ENCODE assay signal across 1 cellular context in genomic region chr7:128455556-128456254, GRCh38.
TF ChIP-seq lines count a peak whose summit lies in the region.

Gene HILPDA, plus strand, starts transcription at chr7:128455878. Its CDS starts 1,391 bp downstream, at chr7:128457269.

TF ChIP-seq in HepG2, 621 proteins besides CTCF, POLR2A, EP300 and RAD21 (continued from another document and continues in another):
- TF ChIP-seq, protein P1, sequence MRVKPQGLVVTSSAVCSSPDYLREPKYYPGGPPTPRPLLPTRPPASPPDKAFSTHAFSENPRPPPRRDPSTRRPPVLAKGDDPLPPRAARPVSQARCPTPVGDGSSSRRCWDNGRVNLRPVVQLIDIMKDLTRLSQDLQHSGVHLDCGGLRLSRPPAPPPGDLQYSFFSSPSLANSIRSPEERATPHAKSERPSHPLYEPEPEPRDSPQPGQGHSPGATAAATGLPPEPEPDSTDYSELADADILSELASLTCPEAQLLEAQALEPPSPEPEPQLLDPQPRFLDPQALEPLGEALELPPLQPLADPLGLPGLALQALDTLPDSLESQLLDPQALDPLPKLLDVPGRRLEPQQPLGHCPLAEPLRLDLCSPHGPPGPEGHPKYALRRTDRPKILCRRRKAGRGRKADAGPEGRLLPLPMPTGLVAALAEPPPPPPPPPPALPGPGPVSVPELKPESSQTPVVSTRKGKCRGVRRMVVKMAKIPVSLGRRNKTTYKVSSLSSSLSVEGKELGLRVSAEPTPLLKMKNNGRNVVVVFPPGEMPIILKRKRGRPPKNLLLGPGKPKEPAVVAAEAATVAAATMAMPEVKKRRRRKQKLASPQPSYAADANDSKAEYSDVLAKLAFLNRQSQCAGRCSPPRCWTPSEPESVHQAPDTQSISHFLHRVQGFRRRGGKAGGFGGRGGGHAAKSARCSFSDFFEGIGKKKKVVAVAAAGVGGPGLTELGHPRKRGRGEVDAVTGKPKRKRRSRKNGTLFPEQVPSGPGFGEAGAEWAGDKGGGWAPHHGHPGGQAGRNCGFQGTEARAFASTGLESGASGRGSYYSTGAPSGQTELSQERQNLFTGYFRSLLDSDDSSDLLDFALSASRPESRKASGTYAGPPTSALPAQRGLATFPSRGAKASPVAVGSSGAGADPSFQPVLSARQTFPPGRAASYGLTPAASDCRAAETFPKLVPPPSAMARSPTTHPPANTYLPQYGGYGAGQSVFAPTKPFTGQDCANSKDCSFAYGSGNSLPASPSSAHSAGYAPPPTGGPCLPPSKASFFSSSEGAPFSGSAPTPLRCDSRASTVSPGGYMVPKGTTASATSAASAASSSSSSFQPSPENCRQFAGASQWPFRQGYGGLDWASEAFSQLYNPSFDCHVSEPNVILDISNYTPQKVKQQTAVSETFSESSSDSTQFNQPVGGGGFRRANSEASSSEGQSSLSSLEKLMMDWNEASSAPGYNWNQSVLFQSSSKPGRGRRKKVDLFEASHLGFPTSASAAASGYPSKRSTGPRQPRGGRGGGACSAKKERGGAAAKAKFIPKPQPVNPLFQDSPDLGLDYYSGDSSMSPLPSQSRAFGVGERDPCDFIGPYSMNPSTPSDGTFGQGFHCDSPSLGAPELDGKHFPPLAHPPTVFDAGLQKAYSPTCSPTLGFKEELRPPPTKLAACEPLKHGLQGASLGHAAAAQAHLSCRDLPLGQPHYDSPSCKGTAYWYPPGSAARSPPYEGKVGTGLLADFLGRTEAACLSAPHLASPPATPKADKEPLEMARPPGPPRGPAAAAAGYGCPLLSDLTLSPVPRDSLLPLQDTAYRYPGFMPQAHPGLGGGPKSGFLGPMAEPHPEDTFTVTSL (CRISPR knock-in tag; IDR thresholded peaks at IDR 0.05; ENCODE audit: borderline replicate concordance): peak; percentile 78
- TF ChIP-seq ARNTL (CRISPR knock-in tag; IDR thresholded peaks at IDR 0.05) (no peak), MAF1 (CRISPR knock-in tag; IDR thresholded peaks at IDR 0.05; ENCODE audit: borderline replicate concordance) (0 out of 2 replicates have a peak, but pooled peaks have one; percentile 5), RFX5 (IDR thresholded peaks at IDR 0.05; ENCODE audit: low read depth, low read length) (no peak), NR2F6 (IDR thresholded peaks at IDR 0.05) (no peak), NR2F6 (CRISPR knock-in tag; IDR thresholded peaks at IDR 0.05) (no peak), SMAD9 (CRISPR knock-in tag; IDR thresholded peaks at IDR 0.05) (no peak), SNAPC5 (CRISPR knock-in tag; IDR thresholded peaks at IDR 0.05; ENCODE audit: borderline replicate concordance) (no peak), BRCA1 (CRISPR knock-in tag; IDR thresholded peaks at IDR 0.05) (no peak), GPBP1L1 (CRISPR knock-in tag; IDR thresholded peaks at IDR 0.05) (no peak), ZNF850 (CRISPR knock-in tag; conservative IDR thresholded peaks at IDR 0.05) (0 out of 2 replicates have a peak, but pooled peaks have one; percentile 76), NFIB (CRISPR knock-in tag; IDR thresholded peaks at IDR 0.05; ENCODE audit: borderline replicate concordance) (no peak), NBN (conservative IDR thresholded peaks at IDR 0.05) (no peak), HHEX (CRISPR knock-in tag; IDR thresholded peaks at IDR 0.05) (no peak), ZNF776 (CRISPR knock-in tag; IDR thresholded peaks at IDR 0.05) (peak; percentile 83; the same call in 1 of the 2 replicates), SP1 (IDR thresholded peaks at IDR 0.05) (no peak), SP1 (CRISPR knock-in tag; IDR thresholded peaks at IDR 0.05) (peak; percentile 78), MLX (CRISPR knock-in tag; IDR thresholded peaks at IDR 0.05) (peak; percentile 44; the same call in 1 of the 2 replicates), ZNF567 (CRISPR knock-in tag; IDR thresholded peaks at IDR 0.05; ENCODE audit: borderline replicate concordance) (0 out of 2 replicates have a peak, but pooled peaks have one; percentile 15), MED8 (CRISPR knock-in tag; IDR thresholded peaks at IDR 0.05; ENCODE audit: insufficient replicate concordance) (no peak)
- TF ChIP-seq, protein P2, sequence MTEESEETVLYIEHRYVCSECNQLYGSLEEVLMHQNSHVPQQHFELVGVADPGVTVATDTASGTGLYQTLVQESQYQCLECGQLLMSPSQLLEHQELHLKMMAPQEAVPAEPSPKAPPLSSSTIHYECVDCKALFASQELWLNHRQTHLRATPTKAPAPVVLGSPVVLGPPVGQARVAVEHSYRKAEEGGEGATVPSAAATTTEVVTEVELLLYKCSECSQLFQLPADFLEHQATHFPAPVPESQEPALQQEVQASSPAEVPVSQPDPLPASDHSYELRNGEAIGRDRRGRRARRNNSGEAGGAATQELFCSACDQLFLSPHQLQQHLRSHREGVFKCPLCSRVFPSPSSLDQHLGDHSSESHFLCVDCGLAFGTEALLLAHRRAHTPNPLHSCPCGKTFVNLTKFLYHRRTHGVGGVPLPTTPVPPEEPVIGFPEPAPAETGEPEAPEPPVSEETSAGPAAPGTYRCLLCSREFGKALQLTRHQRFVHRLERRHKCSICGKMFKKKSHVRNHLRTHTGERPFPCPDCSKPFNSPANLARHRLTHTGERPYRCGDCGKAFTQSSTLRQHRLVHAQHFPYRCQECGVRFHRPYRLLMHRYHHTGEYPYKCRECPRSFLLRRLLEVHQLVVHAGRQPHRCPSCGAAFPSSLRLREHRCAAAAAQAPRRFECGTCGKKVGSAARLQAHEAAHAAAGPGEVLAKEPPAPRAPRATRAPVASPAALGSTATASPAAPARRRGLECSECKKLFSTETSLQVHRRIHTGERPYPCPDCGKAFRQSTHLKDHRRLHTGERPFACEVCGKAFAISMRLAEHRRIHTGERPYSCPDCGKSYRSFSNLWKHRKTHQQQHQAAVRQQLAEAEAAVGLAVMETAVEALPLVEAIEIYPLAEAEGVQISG (CRISPR knock-in tag; IDR thresholded peaks at IDR 0.05): peak; percentile 60; the same call in 1 of the 2 replicates
- TF ChIP-seq, protein P3, sequence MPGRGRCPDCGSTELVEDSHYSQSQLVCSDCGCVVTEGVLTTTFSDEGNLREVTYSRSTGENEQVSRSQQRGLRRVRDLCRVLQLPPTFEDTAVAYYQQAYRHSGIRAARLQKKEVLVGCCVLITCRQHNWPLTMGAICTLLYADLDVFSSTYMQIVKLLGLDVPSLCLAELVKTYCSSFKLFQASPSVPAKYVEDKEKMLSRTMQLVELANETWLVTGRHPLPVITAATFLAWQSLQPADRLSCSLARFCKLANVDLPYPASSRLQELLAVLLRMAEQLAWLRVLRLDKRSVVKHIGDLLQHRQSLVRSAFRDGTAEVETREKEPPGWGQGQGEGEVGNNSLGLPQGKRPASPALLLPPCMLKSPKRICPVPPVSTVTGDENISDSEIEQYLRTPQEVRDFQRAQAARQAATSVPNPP (CRISPR knock-in tag; IDR thresholded peaks at IDR 0.05): no peak
- TF ChIP-seq, protein P4, sequence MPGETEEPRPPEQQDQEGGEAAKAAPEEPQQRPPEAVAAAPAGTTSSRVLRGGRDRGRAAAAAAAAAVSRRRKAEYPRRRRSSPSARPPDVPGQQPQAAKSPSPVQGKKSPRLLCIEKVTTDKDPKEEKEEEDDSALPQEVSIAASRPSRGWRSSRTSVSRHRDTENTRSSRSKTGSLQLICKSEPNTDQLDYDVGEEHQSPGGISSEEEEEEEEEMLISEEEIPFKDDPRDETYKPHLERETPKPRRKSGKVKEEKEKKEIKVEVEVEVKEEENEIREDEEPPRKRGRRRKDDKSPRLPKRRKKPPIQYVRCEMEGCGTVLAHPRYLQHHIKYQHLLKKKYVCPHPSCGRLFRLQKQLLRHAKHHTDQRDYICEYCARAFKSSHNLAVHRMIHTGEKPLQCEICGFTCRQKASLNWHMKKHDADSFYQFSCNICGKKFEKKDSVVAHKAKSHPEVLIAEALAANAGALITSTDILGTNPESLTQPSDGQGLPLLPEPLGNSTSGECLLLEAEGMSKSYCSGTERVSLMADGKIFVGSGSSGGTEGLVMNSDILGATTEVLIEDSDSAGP (CRISPR knock-in tag; IDR thresholded peaks at IDR 0.05; ENCODE audit: borderline replicate concordance): peak; percentile 77; the same call in 1 of the 2 replicates
- TF ChIP-seq, protein P5, sequence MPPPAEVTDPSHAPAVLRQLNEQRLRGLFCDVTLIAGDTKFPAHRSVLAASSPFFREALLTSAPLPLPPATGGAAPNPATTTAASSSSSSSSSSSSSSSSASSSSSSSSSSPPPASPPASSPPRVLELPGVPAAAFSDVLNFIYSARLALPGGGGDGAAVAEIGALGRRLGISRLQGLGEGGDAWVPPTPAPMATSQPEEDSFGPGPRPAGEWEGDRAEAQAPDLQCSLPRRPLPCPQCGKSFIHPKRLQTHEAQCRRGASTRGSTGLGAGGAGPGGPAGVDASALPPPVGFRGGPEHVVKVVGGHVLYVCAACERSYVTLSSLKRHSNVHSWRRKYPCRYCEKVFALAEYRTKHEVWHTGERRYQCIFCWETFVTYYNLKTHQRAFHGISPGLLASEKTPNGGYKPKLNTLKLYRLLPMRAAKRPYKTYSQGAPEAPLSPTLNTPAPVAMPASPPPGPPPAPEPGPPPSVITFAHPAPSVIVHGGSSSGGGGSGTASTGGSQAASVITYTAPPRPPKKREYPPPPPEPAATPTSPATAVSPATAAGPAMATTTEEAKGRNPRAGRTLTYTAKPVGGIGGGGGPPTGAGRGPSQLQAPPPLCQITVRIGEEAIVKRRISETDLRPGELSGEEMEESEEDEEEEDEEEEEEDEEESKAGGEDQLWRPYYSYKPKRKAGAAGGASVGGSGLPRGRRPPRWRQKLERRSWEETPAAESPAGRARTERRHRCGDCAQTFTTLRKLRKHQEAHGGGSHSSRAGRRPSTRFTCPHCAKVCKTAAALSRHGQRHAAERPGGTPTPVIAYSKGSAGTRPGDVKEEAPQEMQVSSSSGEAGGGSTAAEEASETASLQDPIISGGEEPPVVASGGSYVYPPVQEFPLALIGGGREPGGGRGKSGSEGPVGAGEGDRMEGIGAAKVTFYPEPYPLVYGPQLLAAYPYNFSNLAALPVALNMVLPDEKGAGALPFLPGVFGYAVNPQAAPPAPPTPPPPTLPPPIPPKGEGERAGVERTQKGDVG (CRISPR knock-in tag; IDR thresholded peaks at IDR 0.05; ENCODE audit: borderline replicate concordance): 0 out of 2 replicates have a peak, but pooled peaks have one; percentile 43
- TF ChIP-seq, protein P6, sequence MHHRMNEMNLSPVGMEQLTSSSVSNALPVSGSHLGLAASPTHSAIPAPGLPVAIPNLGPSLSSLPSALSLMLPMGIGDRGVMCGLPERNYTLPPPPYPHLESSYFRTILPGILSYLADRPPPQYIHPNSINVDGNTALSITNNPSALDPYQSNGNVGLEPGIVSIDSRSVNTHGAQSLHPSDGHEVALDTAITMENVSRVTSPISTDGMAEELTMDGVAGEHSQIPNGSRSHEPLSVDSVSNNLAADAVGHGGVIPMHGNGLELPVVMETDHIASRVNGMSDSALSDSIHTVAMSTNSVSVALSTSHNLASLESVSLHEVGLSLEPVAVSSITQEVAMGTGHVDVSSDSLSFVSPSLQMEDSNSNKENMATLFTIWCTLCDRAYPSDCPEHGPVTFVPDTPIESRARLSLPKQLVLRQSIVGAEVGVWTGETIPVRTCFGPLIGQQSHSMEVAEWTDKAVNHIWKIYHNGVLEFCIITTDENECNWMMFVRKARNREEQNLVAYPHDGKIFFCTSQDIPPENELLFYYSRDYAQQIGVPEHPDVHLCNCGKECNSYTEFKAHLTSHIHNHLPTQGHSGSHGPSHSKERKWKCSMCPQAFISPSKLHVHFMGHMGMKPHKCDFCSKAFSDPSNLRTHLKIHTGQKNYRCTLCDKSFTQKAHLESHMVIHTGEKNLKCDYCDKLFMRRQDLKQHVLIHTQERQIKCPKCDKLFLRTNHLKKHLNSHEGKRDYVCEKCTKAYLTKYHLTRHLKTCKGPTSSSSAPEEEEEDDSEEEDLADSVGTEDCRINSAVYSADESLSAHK (CRISPR knock-in tag; IDR thresholded peaks at IDR 0.05; ENCODE audit: borderline replicate concordance): no peak; the same call in 1 of the 2 replicates
